1 cellular context compared by ENCODE assay signal in genomic region chr2:210617732-210618330, GRCh38.
TF ChIP-seq lines count a peak whose summit lies in the region.

No MANE protein-coding gene starts in this region.

TF ChIP-seq in SK-N-SH, 30 proteins besides CTCF, POLR2A, EP300 and RAD21 (continued from another document):
- no peak for TF ChIP-seq EZH2phosphoT487 (IDR thresholded peaks at IDR 0.05; ENCODE audit: borderline replicate concordance, low read depth)
- no peak for TF ChIP-seq ELF1 (IDR thresholded peaks at IDR 0.05)
- TF ChIP-seq SMC3 (IDR thresholded peaks at IDR 0.05; ENCODE audit: low read depth, low read length) = peak; percentile 73
- TF ChIP-seq USF2 (IDR thresholded peaks at IDR 0.05; ENCODE audit: borderline replicate concordance, low read depth, low read length) = no peak
- TF ChIP-seq MEF2A (IDR thresholded peaks at IDR 0.05; ENCODE audit: borderline replicate concordance, low read depth) = no peak
- TF ChIP-seq MXI1 (IDR thresholded peaks at IDR 0.05; ENCODE audit: low read depth, low read length) = no peak
- TF ChIP-seq RFX5 (IDR thresholded peaks at IDR 0.05; ENCODE audit: low read length) = no peak
- TF ChIP-seq RCOR1 (IDR thresholded peaks at IDR 0.05; ENCODE audit: low read length) = 0 out of 2 replicates have a peak, but pooled peaks have one; percentile 26
- TF ChIP-seq YY1 (IDR thresholded peaks at IDR 0.05; ENCODE audit: low read depth) = no peak
- no peak for TF ChIP-seq GATA2 (CRISPR knock-in tag; IDR thresholded peaks at IDR 0.05)
- no peak for TF ChIP-seq USF1 (IDR thresholded peaks at IDR 0.05; ENCODE audit: borderline replicate concordance, low read depth)
- no peak for TF ChIP-seq POLR2AphosphoS5 (IDR thresholded peaks at IDR 0.05; ENCODE audit: low read depth, low read length)
- TF ChIP-seq TAF1 (IDR thresholded peaks at IDR 0.05; ENCODE audit: borderline replicate concordance, low read depth, low read length) = no peak
- TF ChIP-seq IRF3 (IDR thresholded peaks at IDR 0.05; ENCODE audit: low read depth, low read length) = 0 out of 2 replicates have a peak, but pooled peaks have one; percentile 27
- no peak for TF ChIP-seq FOXJ3 (CRISPR knock-in tag; IDR thresholded peaks at IDR 0.05)
- no peak for TF ChIP-seq JUND (IDR thresholded peaks at IDR 0.05)
TF ChIP-seq in SK-N-SH: peak in this region for 3.
